27 cellular contexts compared by ENCODE assay signal in the genomic region with DNA sequence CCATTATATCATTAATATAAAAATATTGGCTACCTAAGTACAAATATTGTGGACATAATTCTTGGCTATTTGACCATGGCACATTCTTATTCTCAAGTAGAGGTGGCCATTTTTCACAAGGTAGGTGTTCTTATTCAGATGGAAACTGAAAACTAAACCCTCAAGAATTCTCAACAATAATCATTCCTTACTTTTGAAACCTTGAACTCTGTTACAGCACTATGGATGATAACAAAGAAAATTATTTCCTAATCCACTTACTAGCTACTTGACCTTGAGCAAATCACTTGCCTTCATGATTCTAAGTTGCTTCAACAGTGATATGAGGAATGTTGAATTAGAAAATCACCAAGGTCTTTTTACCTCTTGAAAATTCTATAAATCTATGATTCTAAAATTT.
"Had no signal": no experiment of that assay in that cellular context is flagged by ENCODE, and none has a peak within 500 bp of the region (broad histone marks: within the 10 kb centered on the region; RNA-seq: fewer than 3 reads in every experiment).

No MANE protein-coding gene starts in this region.

- H3K27me3 ChIP-seq: esophagus muscularis mucosa, heart right ventricle, right atrium auricular region, stomach, thyroid gland, vagina had no signal

- ATAC-seq: heart right ventricle; left colon; left ventricle myocardium superior; lower lobe of right lung; naive thymus-derived CD8-positive, alpha-beta T cell; sciatic nerve; stimulated activated effector memory CD8-positive, alpha-beta T cell treated with anti-CD3 and anti-CD28 coated beads, Interleukin-12 subunit alpha, Interleukin-12 subunit beta, amount 100 ng/mL, for 72 hours had no signal

- H3K36me3 ChIP-seq: esophagus muscularis mucosa, heart right ventricle, lower lobe of right lung, prostate gland, right atrium auricular region, stomach, thyroid gland, vagina had no signal

- H3K4me3 ChIP-seq: esophagus muscularis mucosa, heart right ventricle, lower lobe of right lung, prostate gland, right atrium auricular region, stomach, thyroid gland, vagina had no signal

- FAIRE-seq: endothelial cell of umbilical vein, islet of Langerhans had no signal

- DNase-seq: dermis blood vessel endothelial cell; effector memory CD4-positive, alpha-beta T cell; foreskin melanocyte; glutamatergic neuron; heart right ventricle; hippocampal formation; kidney glomerular epithelial cell; left colon; left ventricle myocardium superior; lower lobe of right lung; naive thymus-derived CD8-positive, alpha-beta T cell; nephron progenitor cell; nucleus accumbens; stimulated activated CD4-positive, alpha-beta T cell treated with anti-CD3 and anti-CD28 coated beads, Interleukin-2, amount 100 ng/mL, for 24 hours; stimulated activated CD4-positive, alpha-beta T cell treated with anti-CD3 and anti-CD28 coated beads, Interleukin-4, amount 100 ng/mL, for 24 hours; stimulated activated naive CD4-positive, alpha-beta T cell treated with Interleukin-2 at 50 U/mL for 16 hours; stomach; thyroid gland; trophoblast cell had no signal

- H3K4me1 ChIP-seq: esophagus muscularis mucosa, heart right ventricle, lower lobe of right lung, prostate gland, right atrium auricular region, stomach, thyroid gland, vagina had no signal

- H3K27ac ChIP-seq: esophagus muscularis mucosa, heart right ventricle, lower lobe of right lung, prostate gland, right atrium auricular region, stomach, thyroid gland, vagina had no signal

- H3K9me3 ChIP-seq: esophagus muscularis mucosa, heart right ventricle, lower lobe of right lung, prostate gland, right atrium auricular region, stomach, thyroid gland, vagina had no signal
